ENCODE assay signal across 23 cellular contexts in the genomic region with DNA sequence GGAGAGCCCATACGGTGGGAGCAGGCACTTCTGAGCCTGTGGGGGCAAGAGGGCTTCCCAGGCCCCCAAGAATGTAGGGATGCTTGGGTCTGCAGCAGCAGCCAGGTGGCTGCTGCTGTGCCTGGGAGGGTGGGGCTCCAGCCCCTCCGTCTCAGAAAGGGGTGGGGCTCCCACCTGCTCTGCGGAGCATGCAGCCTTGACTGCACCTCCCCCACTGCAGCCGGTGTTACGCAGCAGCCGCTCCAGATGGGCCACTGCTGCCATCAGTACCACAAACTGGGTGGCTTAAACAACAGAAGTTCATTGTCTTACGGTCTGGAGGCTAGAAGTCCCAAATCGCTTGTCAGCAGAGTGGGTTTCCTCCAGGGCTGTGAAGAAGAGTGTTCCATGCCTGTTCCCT.
"Had no signal": no experiment of that assay in that cellular context is flagged by ENCODE, and none has a peak within 500 bp of the region (broad histone marks: within the 10 kb centered on the region; RNA-seq: fewer than 3 reads in every experiment).

No MANE protein-coding gene starts in this region.

- H3K27me3 Mint-ChIP-seq: naive B cell, type B pancreatic cell had no signal

- H2AFZ ChIP-seq: parathyroid adenoma had no signal

- H3K4me2 ChIP-seq: smooth muscle cell had no signal

- H3K4me3 Mint-ChIP-seq: mesothelial cell of epicardium; naive B cell; natural killer cell treated with Interleukin-12 subunit alpha and Interleukin-12 subunit beta and Interleukin-15 and Interleukin-18, amount 100 ng/mL, for 72 hours; neural crest cell; stimulated activated effector memory CD8-positive, alpha-beta T cell treated with anti-CD3 and anti-CD28 coated beads, Interleukin-12 subunit alpha, Interleukin-12 subunit beta, amount 100 ng/mL, for 72 hours; type B pancreatic cell had no signal

- H3K4me1 Mint-ChIP-seq: mesothelial cell of epicardium; naive B cell; neural crest cell; stimulated activated effector memory CD8-positive, alpha-beta T cell treated with anti-CD3 and anti-CD28 coated beads, Interleukin-12 subunit alpha, Interleukin-12 subunit beta, amount 100 ng/mL, for 72 hours had no signal

- H3K27ac Mint-ChIP-seq: mesothelial cell of epicardium; natural killer cell treated with Interleukin-12 subunit alpha and Interleukin-12 subunit beta and Interleukin-15 and Interleukin-18, amount 100 ng/mL, for 72 hours; stimulated activated effector memory CD8-positive, alpha-beta T cell treated with anti-CD3 and anti-CD28 coated beads, Interleukin-12 subunit alpha, Interleukin-12 subunit beta, amount 100 ng/mL, for 72 hours; type B pancreatic cell had no signal

- H3K4me1 ChIP-seq: parathyroid adenoma, prostate gland, right atrium auricular region, testis, tibial artery had no signal

- H3K27ac ChIP-seq: dorsolateral prefrontal cortex, parathyroid adenoma, prostate gland, right atrium auricular region, testis, tibial artery had no signal

- DNase-seq: dorsolateral prefrontal cortex; effector CD4-positive, alpha-beta T cell; mesenchymal stem cell; mucosa of descending colon; naive B cell; stimulated activated CD4-positive, alpha-beta T cell treated with anti-CD3 and anti-CD28 coated beads, Interleukin-12 subunit alpha, Interleukin-12 subunit beta, amount 100 ng/mL, for 4 hours; stimulated activated CD4-positive, alpha-beta T cell treated with anti-CD3 and anti-CD28 coated beads, Interleukin-1b, Interleukin-23, amount 100 ng/mL, for 48 hours; stimulated activated CD4-positive, alpha-beta T cell treated with anti-CD3 and anti-CD28 coated beads, Interleukin-4, amount 100 ng/mL, for 24 hours; stimulated activated naive CD8-positive, alpha-beta T cell treated with anti-CD3 and anti-CD28 coated beads, Interleukin-15, Interleukin-2, amounts not matched to agents 100 U/mL and 50 U/mL, for 24 hours; testis; tibial artery had no signal

- H3K9me3 ChIP-seq: mucosa of descending colon, prostate gland, right atrium auricular region, testis, tibial artery had no signal

- H3K9ac ChIP-seq: parathyroid adenoma had no signal

- H3K4me3 ChIP-seq: dorsolateral prefrontal cortex, lung, mucosa of descending colon, prostate gland, right atrium auricular region, smooth muscle cell, tibial artery had no signal

- H3K27me3 ChIP-seq: dorsolateral prefrontal cortex, right atrium auricular region, testis, tibial artery had no signal

- ATAC-seq: left lobe of liver; mucosa of descending colon; natural killer cell treated with Interleukin-12 subunit alpha and Interleukin-12 subunit beta and Interleukin-15 and Interleukin-18, amount 100 ng/mL, for 72 hours; sciatic nerve; stimulated activated effector memory CD8-positive, alpha-beta T cell treated with anti-CD3 and anti-CD28 coated beads, Interleukin-12 subunit alpha, Interleukin-12 subunit beta, amount 100 ng/mL, for 72 hours; stimulated activated naive CD8-positive, alpha-beta T cell treated with anti-CD3 and anti-CD28 coated beads, Interleukin-15, Interleukin-2, amounts not matched to agents 100 U/mL and 50 U/mL, for 24 hours had no signal

- H3K36me3 ChIP-seq: prostate gland, right atrium auricular region, tibial artery had no signal

- H3K36me3 Mint-ChIP-seq: mesothelial cell of epicardium; natural killer cell treated with Interleukin-12 subunit alpha and Interleukin-12 subunit beta and Interleukin-15 and Interleukin-18, amount 100 ng/mL, for 72 hours; stimulated activated effector memory CD8-positive, alpha-beta T cell treated with anti-CD3 and anti-CD28 coated beads, Interleukin-12 subunit alpha, Interleukin-12 subunit beta, amount 100 ng/mL, for 72 hours; type B pancreatic cell had no signal
